In the genomic region with DNA sequence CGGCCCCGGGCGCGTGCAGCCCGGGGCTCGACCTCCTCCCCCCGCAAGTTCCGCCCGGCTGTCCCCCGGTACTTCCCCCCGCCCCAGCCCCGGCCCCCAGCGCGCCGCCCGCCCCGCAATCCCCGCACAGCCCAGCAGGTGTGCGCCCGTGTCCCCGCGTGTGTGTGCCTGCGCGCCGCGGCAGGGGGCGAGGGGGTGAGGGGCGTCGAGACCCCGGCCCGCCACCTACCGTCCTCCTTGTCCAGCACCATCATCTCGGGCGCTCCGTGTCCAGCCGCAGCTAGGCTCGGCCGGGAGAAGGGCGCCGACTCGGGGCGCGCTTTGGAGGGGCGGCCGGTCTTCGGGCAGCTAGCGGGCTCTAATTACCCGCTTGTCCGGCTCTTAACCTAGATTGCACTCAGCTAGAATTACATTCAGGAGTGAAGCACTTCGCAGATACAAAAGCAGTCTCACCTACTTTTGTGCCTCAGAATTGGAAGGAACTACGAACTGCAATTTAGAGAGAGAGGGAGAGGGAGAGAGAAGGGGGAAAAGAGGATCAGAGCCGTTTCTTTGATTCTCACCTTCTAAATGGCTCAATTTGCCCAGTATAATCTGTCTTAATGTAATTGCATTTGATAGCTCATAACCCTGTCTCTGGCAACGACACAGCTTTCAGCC, we compare ENCODE assay signal across 9 cellular contexts. TPM values are rescaled to one million over a fixed set of nuclear protein-coding genes. Genes with fewer than 3 reads are reported as not detected.
DNase-seq lines count a peak whose midpoint lies in the region; ATAC-seq and TF ChIP-seq lines count a peak whose summit lies in the region.
"Had no signal": no experiment of that assay in that cellular context is flagged by ENCODE, and none has a peak within 500 bp of the region (broad histone marks: within the 10 kb centered on the region; RNA-seq: fewer than 3 reads in every experiment).

No MANE protein-coding gene starts in this region.

- H3K27me3 ChIP-seq in HUES64 (ENCODE audit: insufficient read depth, low read length) (peaks cover 89% of the 10 kb centered on the region), ascending aorta (peaks cover 10% of the 10 kb centered on the region), testis (no peaks in the 10 kb centered on the region)

- DNase-seq in EH (ENCODE audit: low read depth) (peak; percentile 15), ascending aorta (ENCODE audit: low spot score in 2 of 2) (peak in 1 of 2 donors; percentile 58), kidney tubule cell (ENCODE audit: low spot score) (peak; percentile 12), testis (no peak), foreskin melanocyte (no peak), COR-L47 (lab: John Stamatoyannopoulos, UW) (no peak)

- peaks cover 13% of the 10 kb centered on the region for H3K4me1 ChIP-seq in HUES64 (ENCODE audit: insufficient read depth, low read length)
- H3K4me1 ChIP-seq in ascending aorta, result peaks cover 2 to 12% of the 10 kb centered on the region in 2 donors
- no peaks in the 10 kb centered on the region for H3K4me1 ChIP-seq in testis

- TF ChIP-seq CTCF in ascending aorta (IDR thresholded peaks at IDR 0.05) (no peak), testis (IDR thresholded peaks at IDR 0.05) (no peak)

- H3K36me3 ChIP-seq in HUES64 (ENCODE audit: insufficient read depth, low read length) (no peaks in the 10 kb centered on the region), ascending aorta (no peaks in the 10 kb centered on the region), testis (ENCODE audit: low read depth, missing control alignments) (no peaks in the 10 kb centered on the region)

- H3K9me3 ChIP-seq in HUES64 (ENCODE audit: insufficient read depth, low read depth, low read length) (no peaks in the 10 kb centered on the region), ascending aorta (no peaks in the 10 kb centered on the region), testis (no peaks in the 10 kb centered on the region)

- H3K4me3 ChIP-seq in HUES64 (ENCODE audit: low read length) (peak overlapping the region; percentile 65), ascending aorta (peak overlapping the region; percentile 57 to 64), testis (peak overlapping the region; percentile 37 to 64)

- no peak for ATAC-seq in GM18870 (IDR thresholded peaks at IDR 0.05; ENCODE audit: unreplicated experiment)

- intact Hi-C loops in ascending aorta (cut with DNase I), result loop anchor here (1.0 to 2.0 kb wide), 2 partner anchors 16 to 38 kb away; no protein-coding TSS in a partner anchor
- intact Hi-C loops in testis (cut with DNase I; ENCODE audit: low total_unique reads), result no loop called here

- no peak for TF ChIP-seq POLR2A in testis (IDR thresholded peaks at IDR 0.05)

- under 1% methylated on average over 50 of the region's 53 CpGs for WGBS in HUES64
- 0 to 1% methylated on average over 5 to 32 of the region's 53 CpGs for WGBS in testis, 2 donors

- H3K9ac ChIP-seq in HUES64 (ENCODE audit: low read depth, low read length), result peak overlapping the region; percentile 70

- H3K27ac ChIP-seq in HUES64 (ENCODE audit: low read depth, low read length), result no peak overlapping the region
- H3K27ac ChIP-seq in ascending aorta, result no peak overlapping the region
- no peak overlapping the region for H3K27ac ChIP-seq in testis

RNA-seq across cellular contexts. Expression of a gene that starts 0.4 kb away (rescaled TPM):
- 0.70 TPM for polyA plus RNA-seq in HUES64 (2013, experiment 1 of 2)
- 3.0 TPM for polyA plus RNA-seq in HUES64 (2013, experiment 2 of 2)
- not detected for total RNA-seq in ascending aorta
- total RNA-seq in testis, result 1 to 10 TPM in 1 of 2 donors, not detected in 1; 1.5 TPM
- polyA plus RNA-seq in testis (ENCODE audit: insufficient read depth, low read depth, low replicate concordance), result 1.3 TPM
- total RNA-seq: LHCN-M2 had no signal

Comparison
In these comparisons a context has a peak if more than half of its experiments do, and no peak if none do; other contexts are left out.
1. DNase-seq: peak in EH (single experiment) and kidney tubule cell (single experiment); none in testis (single experiment), foreskin melanocyte (single experiment) and COR-L47 (single experiment).
2. Peak in every context shown above with its lines, with median percentiles within 50 percentile points of each other: H3K4me3 ChIP-seq.